16 cellular contexts compared by ENCODE assay signal in genomic region chr1:48947761-48948537, GRCh38.
DNase-seq lines count a peak whose midpoint lies in the region; TF ChIP-seq lines count a peak whose summit lies in the region.
"Had no signal": no experiment of that assay in that cellular context is flagged by ENCODE, and none has a peak within 500 bp of the region (broad histone marks: within the 10 kb centered on the region; RNA-seq: fewer than 3 reads in every experiment).

No MANE protein-coding gene starts in this region.

- no peak overlapping the region for H3K27ac ChIP-seq in OCI-LY7 (ENCODE audit: low read depth, low read length, poor library complexity, severe bottlenecking)
- H3K27ac ChIP-seq: epithelial cell of prostate, KMS-11 had no signal

- H2AFZ ChIP-seq in OCI-LY7 (ENCODE audit: low read length) = no peak overlapping the region

- no peak overlapping the region for H3K4me2 ChIP-seq in OCI-LY7 (ENCODE audit: low read length)
- H3K4me2 ChIP-seq: KMS-11 had no signal

- intact Hi-C loops in head of caudate nucleus (cut with DNase I) (no loop called here), OCI-LY7 (cut with micrococcal nuclease; ENCODE audit: unreplicated experiment) (no loop called here)

- no peaks in the 10 kb centered on the region for H3K4me1 ChIP-seq in OCI-LY7 (ENCODE audit: insufficient read depth, low read length, poor library complexity, severe bottlenecking)

- no peaks in the 10 kb centered on the region for H4K20me1 ChIP-seq in OCI-LY7 (ENCODE audit: insufficient read depth, low read length)

- H3K36me3 ChIP-seq in OCI-LY7 (ENCODE audit: insufficient read depth, low read length) = no peaks in the 10 kb centered on the region

- H3K4me3 ChIP-seq in OCI-LY7 (ENCODE audit: low read depth, low read length, poor library complexity, severe bottlenecking) = no peak overlapping the region

- no TSS peak for BruUV-seq in OCI-LY7 (replicated peaks; lab: Mats Ljungman, UMichigan)

- DNase-seq in LHCN-M2 (ENCODE audit: low read depth) = peak; percentile 58
- peak; percentile 40 for DNase-seq in SK-N-DZ (ENCODE audit: low spot score)
- peak in 25 of 42 donors; percentile 0 to 54 (median 13) for DNase-seq in head of caudate nucleus
- peak; percentile 40 for DNase-seq in retina
- DNase-seq in NOMO-1 treated with DMSO at 0.1 percent for 48 hours (lab: John Stamatoyannopoulos, UW; ENCODE audit: unreplicated experiment) = no peak
- no peak for DNase-seq in HCEC 1CT
- no peak for DNase-seq in OCI-LY7 (ENCODE audit: low spot score)
- DNase-seq in NOMO-1 treated with dmso at 0.1 percent for 144 hours (lab: John Stamatoyannopoulos, UW; ENCODE audit: unreplicated experiment) = no peak
- DNase-seq: activated CD8-positive, alpha-beta memory T cell treated with anti-CD3 and anti-CD28 coated beads, Interleukin-2, amount 50 U/mL, for 4 hours; CD4-positive, alpha-beta T cell; cerebellar nuclear complex; NCI-H1930; small intestine; T-cell had no signal

- H3K79me2 ChIP-seq in OCI-LY7 (ENCODE audit: insufficient read depth, low read depth, low read length) = no peaks in the 10 kb centered on the region

- H3K9me3 ChIP-seq in OCI-LY7 (ENCODE audit: low read length) = no peaks in the 10 kb centered on the region

- CTCF ChIA-PET in OCI-LY7 (lab: Charles Lee; ENCODE audit: unreplicated experiment) = no interaction called here

- POLR2A ChIA-PET in OCI-LY7 (lab: Charles Lee) = no interaction called here

- no peaks in the 10 kb centered on the region for H3K9me2 ChIP-seq in OCI-LY7 (ENCODE audit: insufficient read depth, low read length)

- TF ChIP-seq CTCF in OCI-LY7 (conservative IDR thresholded peaks at IDR 0.05; ENCODE audit: low read length) = no peak

Comparison
In these comparisons a context has a peak if more than half of its experiments do, and no peak if none do; other contexts are left out.
1. DNase-seq: peak in LHCN-M2 (single experiment), SK-N-DZ (single experiment), head of caudate nucleus (25 of 42) and retina (single experiment); none in NOMO-1 treated with DMSO at 0.1 percent for 48 hours (single experiment), HCEC 1CT (single experiment), OCI-LY7 (single experiment) and NOMO-1 treated with dmso at 0.1 percent for 144 hours (single experiment).